Comparison of ENCODE assay signal across 8 cellular contexts in the genomic region with DNA sequence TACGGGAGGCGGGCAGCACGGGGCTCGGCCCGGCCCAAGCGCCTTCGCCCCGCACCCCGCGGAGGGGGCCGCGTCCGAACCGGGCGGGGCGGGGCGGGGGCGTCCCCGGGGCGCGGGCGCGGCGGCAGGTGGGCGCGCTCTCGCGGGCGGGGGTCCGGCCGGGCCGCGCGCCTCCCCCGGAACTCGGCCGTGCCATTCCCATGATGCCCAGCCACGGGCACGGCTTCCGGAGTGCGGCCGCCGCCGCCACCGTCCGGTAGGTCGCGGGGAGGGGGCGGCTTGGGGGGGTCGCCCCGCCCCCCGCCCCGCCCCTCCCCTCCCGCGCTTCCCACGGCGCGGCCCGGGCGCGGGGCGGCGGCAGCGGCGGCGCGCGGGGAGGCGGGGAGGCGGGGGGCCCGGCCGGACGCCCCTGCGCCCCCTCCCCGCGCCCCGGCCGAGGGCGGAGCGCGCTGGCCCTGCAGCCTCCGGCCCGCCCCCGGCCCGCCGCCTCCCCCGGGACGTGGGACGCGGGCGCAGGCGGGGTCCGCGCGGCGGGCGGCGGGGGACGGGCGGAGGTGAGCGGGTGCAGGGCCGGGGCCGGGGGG. TPM values are rescaled to one million over a fixed set of nuclear protein-coding genes. Genes with fewer than 3 reads are reported as not detected.
DNase-seq lines count a peak whose midpoint lies in the region; ATAC-seq and TF ChIP-seq lines count a peak whose summit lies in the region.

A gene with protein sequence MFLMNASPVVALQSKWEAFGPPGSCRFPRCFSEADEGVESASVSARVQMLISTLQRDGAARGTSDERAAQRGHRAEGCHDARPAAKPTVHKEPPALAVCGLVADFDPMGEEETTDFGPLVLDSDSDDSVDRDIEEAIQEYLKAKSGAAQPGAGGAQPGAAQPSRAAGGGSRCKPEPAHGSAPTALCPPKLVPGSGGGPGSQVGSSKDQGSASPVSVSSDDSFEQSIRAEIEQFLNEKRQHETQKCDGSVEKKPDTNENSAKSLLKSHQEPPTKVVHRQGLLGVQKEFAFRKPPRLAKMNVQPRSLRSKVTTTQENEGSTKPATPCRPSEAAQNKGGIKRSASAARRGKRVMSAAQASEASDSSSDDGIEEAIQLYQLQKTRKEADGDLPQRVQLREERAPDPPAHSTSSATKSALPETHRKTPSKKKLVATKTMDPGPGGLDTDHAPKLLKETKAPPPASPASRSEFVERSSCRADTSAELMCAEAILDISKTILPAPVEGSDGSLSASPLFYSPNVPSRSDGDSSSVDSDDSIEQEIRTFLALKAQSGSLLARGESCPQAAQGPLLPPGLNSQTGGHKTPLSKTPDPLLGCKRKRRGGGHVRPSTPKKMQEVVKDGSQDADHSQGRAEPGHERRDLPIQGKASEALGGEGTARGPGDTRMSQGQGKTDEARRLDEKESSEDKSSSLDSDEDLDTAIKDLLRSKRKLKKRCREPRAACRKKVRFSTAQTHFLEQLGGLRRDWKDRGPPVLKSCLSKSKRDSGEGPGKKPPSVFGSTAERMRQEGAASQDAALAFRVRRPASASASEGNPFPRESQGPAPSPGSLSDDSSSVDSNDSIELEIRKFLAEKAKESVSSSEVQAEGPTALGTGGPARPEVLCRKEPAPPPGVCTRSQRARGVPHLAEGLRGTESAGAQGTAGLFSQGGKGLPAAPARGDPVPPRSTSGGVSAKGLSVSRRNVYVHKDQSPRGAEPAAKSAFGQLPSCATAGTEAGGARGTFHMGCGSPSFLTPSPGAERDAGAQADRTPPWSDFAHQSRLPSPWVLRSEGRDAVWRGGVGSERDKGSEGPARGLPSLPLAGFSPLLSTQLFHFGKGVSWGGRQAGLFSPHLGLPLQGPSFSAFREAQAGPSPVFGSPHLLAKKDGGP (N-terminal part only) (plus strand): TSS at position 314 of the 584 bp plus-strand sequence. CDS start 4,729 bp downstream, outside the sequence.

- H3K4me2 ChIP-seq in fibroblast of lung (ENCODE audit: extremely low read depth, insufficient read depth, low read length): peak within 1 kb of the TSS; percentile 81

- H3K27me3 ChIP-seq in SJCRH30 (peaks cover 5% of the 10 kb centered on the region), fibroblast of lung (ENCODE audit: control insufficient read depth, insufficient read depth, low read length) (no peaks in the 10 kb centered on the region)

- peak within 1 kb of the TSS; percentile 71 for H2AFZ ChIP-seq in fibroblast of lung (ENCODE audit: low read length)

- H3K79me2 ChIP-seq in fibroblast of lung (ENCODE audit: control insufficient read depth, insufficient read depth, low read length): no peaks in the 10 kb centered on the region

- H3K9ac ChIP-seq in fibroblast of lung (ENCODE audit: insufficient read depth, low read length): peak within 1 kb of the TSS; percentile 44

- H3K9me3 ChIP-seq in SJCRH30 (replicated peaks) (no peaks in the 10 kb centered on the region), fibroblast of lung (ENCODE audit: control insufficient read depth, insufficient read depth, low read depth, low read length) (no peaks in the 10 kb centered on the region)

- H3K4me1 Mint-ChIP-seq in naive thymus-derived CD8-positive, alpha-beta T cell: peaks cover 4 to 17% (median 9%) of the 10 kb centered on the region in 4 donors

- no peaks in the 10 kb centered on the region for H3K4me1 ChIP-seq in SJCRH30
- no peaks in the 10 kb centered on the region for H3K4me1 ChIP-seq in fibroblast of lung (ENCODE audit: control insufficient read depth, extremely low read depth, insufficient read depth, low read length)

- DNase-seq in NCI-H345 (lab: John Stamatoyannopoulos, UW): peak; percentile 64
- DNase-seq in NCI-H345 treated with DMSO at 0.1 percent for 48 hours (lab: John Stamatoyannopoulos, UW; ENCODE audit: unreplicated experiment): no peak
- no peak for DNase-seq in SJCRH30
- DNase-seq in fibroblast of lung (ENCODE audit: low read depth in 2 of 2): no peak
- no peak for DNase-seq in naive thymus-derived CD8-positive, alpha-beta T cell
- DNase-seq in NCI-H1092 (lab: John Stamatoyannopoulos, UW): no peak
- DNase-seq in NCI-H1694 (lab: John Stamatoyannopoulos, UW): no peak

- no peaks in the 10 kb centered on the region for H4K20me1 ChIP-seq in fibroblast of lung (ENCODE audit: control insufficient read depth, extremely low read depth, insufficient read depth, low read length)

- H3K27ac ChIP-seq in SJCRH30 (no peak within 1 kb of the TSS), fibroblast of lung (ENCODE audit: insufficient read depth, low read length) (no peak within 1 kb of the TSS)

- H3K27ac Mint-ChIP-seq in naive thymus-derived CD8-positive, alpha-beta T cell: peak within 1 kb of the TSS in 2 of 10 donors; percentile 65 to 84

- peak within 1 kb of the TSS; percentile 70 for H3K4me3 ChIP-seq in SJCRH30
- H3K4me3 ChIP-seq in fibroblast of lung (replicated peaks in 1 of 4; ENCODE audit: control extremely low read depth in 1 of 4, insufficient read depth in 1 of 4, low read depth in 3 of 4, low read length in 4 of 4): peak within 1 kb of the TSS; percentile 54 to 68 (median 66)

- H3K36me3 ChIP-seq in SJCRH30: no peaks in the 10 kb centered on the region
- no peaks in the 10 kb centered on the region for H3K36me3 ChIP-seq in fibroblast of lung (ENCODE audit: control insufficient read depth, insufficient read depth, low read length)

- H3K9me3 Mint-ChIP-seq in naive thymus-derived CD8-positive, alpha-beta T cell: peaks cover 0 to 5% (median 0%) of the 10 kb centered on the region in 9 donors

- no peak for ATAC-seq in naive thymus-derived CD8-positive, alpha-beta T cell
- no peak for ATAC-seq in GM21576 (IDR thresholded peaks at IDR 0.05; ENCODE audit: unreplicated experiment)

- peaks cover 0 to 2% (median 0%) of the 10 kb centered on the region in 3 donors for H3K36me3 Mint-ChIP-seq in naive thymus-derived CD8-positive, alpha-beta T cell

- no peak for TF ChIP-seq CTCF in fibroblast of lung (conservative IDR thresholded peaks at IDR 0.05 in 1 of 2, IDR thresholded peaks at IDR 0.05 in 1 of 2; ENCODE audit: low read depth in 1 of 2, low read length in 2 of 2)

- H3K4me3 Mint-ChIP-seq in naive thymus-derived CD8-positive, alpha-beta T cell: peak within 1 kb of the TSS; percentile 78 to 98 (median 86)

- POLR2A ChIA-PET in naive thymus-derived CD8-positive, alpha-beta T cell (lab: Charles Lee): no interaction called here

- peaks cover 21 to 72% (median 33%) of the 10 kb centered on the region in 5 donors for H3K27me3 Mint-ChIP-seq in naive thymus-derived CD8-positive, alpha-beta T cell

RNA-seq across cellular contexts. Expression of the gene that starts here (rescaled TPM):
- total RNA-seq in SJCRH30 (2014; rRNA removed; shearing (Covaris generic)): 6.6 and 7.6 TPM in 2 replicates
- total RNA-seq in fibroblast of lung: 8.7 and 8.9 TPM in 2 replicates
- 1.7 and 2.9 TPM in 2 replicates for polyA plus RNA-seq in fibroblast of lung
- polyA plus RNA-seq in fibroblast of lung (2012): 2.7 and 3.9 TPM in 2 replicates
- 0.93 and 2.0 TPM in 2 replicates for polyA minus RNA-seq in fibroblast of lung (ENCODE audit: low replicate concordance)
- under 1 TPM; 0.13 to 0.22 TPM for total RNA-seq in naive thymus-derived CD8-positive, alpha-beta T cell
- not detected for polyA plus RNA-seq in naive thymus-derived CD8-positive, alpha-beta T cell
